10 cellular contexts compared by ENCODE assay signal in the genomic region with DNA sequence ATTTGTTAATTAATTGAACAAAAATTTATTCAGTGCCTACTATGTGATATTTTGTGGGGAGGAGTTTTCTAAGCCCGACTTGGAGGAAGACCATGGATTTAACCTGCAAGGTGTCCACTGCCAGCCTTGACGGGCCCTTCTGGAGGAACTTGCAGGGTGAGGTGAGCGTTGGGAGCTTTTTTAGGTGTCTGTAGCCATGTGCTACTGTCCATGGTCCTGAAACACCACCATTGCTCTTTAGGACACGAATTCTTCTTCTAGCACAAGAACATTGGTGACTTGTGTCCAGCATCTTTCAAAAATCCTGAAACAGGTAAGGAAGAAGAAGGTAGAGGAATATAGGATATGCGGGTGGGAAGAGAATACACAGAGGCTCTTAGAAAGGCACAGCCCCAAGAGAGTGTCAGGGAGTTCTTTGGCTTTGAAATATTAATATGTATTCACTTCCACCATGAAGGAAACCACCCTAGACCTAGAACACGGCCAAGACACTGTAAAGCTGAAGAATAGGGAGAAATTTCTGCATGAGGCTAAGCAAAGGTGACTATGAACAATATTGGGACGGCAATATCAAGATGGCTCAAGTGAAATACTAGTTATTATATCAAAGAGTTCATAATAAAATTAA. TPM values are rescaled to one million over a fixed set of nuclear protein-coding genes. Genes with fewer than 3 reads are reported as not detected.
DNase-seq lines count a peak whose midpoint lies in the region; ATAC-seq and TF ChIP-seq lines count a peak whose summit lies in the region.
"Had no signal": no experiment of that assay in that cellular context is flagged by ENCODE, and none has a peak within 500 bp of the region (broad histone marks: within the 10 kb centered on the region; RNA-seq: fewer than 3 reads in every experiment).

No MANE protein-coding gene starts in this region.

- no peaks in the 10 kb centered on the region for H3K79me2 ChIP-seq in osteoblast (ENCODE audit: insufficient read depth, low read length)

- H3K27ac ChIP-seq in Panc1 (ENCODE audit: low read length): no peak overlapping the region
- no peak overlapping the region for H3K27ac ChIP-seq in naive thymus-derived CD4-positive, alpha-beta T cell (ENCODE audit: low read depth, low read length)
- no peak overlapping the region for H3K27ac ChIP-seq in osteoblast (ENCODE audit: low read depth, low read length)

- TF ChIP-seq CTCF in Panc1 (IDR thresholded peaks at IDR 0.05) (no peak), osteoblast (IDR thresholded peaks at IDR 0.05; ENCODE audit: extremely low read depth, low read depth, low read length) (no peak)

- H3K36me3 ChIP-seq in Panc1 (ENCODE audit: control insufficient read depth, insufficient read depth, low read length) (no peaks in the 10 kb centered on the region), osteoblast (ENCODE audit: insufficient read depth, low read length) (no peaks in the 10 kb centered on the region)
- no peaks in the 10 kb centered on the region for H3K36me3 ChIP-seq in naive thymus-derived CD4-positive, alpha-beta T cell (ENCODE audit: control insufficient read depth in 2 of 3, insufficient read depth in 3 of 3, low read length in 3 of 3)

- intact Hi-C loops in Panc1 (cut with micrococcal nuclease; ENCODE audit: unreplicated experiment): loop anchor here (1.0 kb wide), 1 partner anchor 52 kb away; no protein-coding TSS in a partner anchor
- intact Hi-C loops in naive thymus-derived CD4-positive, alpha-beta T cell (cut with micrococcal nuclease): loop anchor here in 1 of 2 donors (1.0 to 2.0 kb wide), 2 partner anchors 36 to 56 kb away; no protein-coding TSS in a partner anchor

- peaks cover 5 to 18% (median 9%) of the 10 kb centered on the region in 5 donors for H3K27me3 Mint-ChIP-seq in naive thymus-derived CD4-positive, alpha-beta T cell

- no peaks in the 10 kb centered on the region for H3K4me1 ChIP-seq in Panc1 (ENCODE audit: control insufficient read depth, insufficient read depth, low read length)
- peaks cover 5 to 8% of the 10 kb centered on the region in 2 donors for H3K4me1 ChIP-seq in naive thymus-derived CD4-positive, alpha-beta T cell (ENCODE audit: control insufficient read depth in 2 of 2, insufficient read depth in 2 of 2, low read length in 2 of 2)
- no peaks in the 10 kb centered on the region for H3K4me1 ChIP-seq in osteoblast (ENCODE audit: insufficient read depth, low read length)

- H3K27me3 ChIP-seq in Panc1 (ENCODE audit: control insufficient read depth, insufficient read depth, low read length) (peaks cover 10% of the 10 kb centered on the region), osteoblast (ENCODE audit: insufficient read depth, low read length) (no peaks in the 10 kb centered on the region)
- H3K27me3 ChIP-seq in naive thymus-derived CD4-positive, alpha-beta T cell (ENCODE audit: control insufficient read depth in 2 of 2, insufficient read depth in 2 of 2, low read length in 2 of 2): no peaks in the 10 kb centered on the region

- peak; percentile 62 for DNase-seq in H4 (ENCODE audit: low spot score)
- DNase-seq in Panc1 (ENCODE audit: low read depth, low spot score): no peak
- DNase-seq in brain pericyte (ENCODE audit: low read depth, low spot score): peak; percentile 20
- peak in 8 of 9 donors; percentile 24 to 68 (median 58) for DNase-seq in naive thymus-derived CD4-positive, alpha-beta T cell
- no peak for DNase-seq in osteoblast (ENCODE audit: insufficient read length, low spot score, missing footprints)
- DNase-seq in NCI-H1436 treated with DMSO at 0.1 percent for 48 hours (lab: John Stamatoyannopoulos, UW): no peak
- DNase-seq in stimulated activated effector memory CD8-positive, alpha-beta T cell treated with anti-CD3 and anti-CD28 coated beads, Interleukin-12 subunit alpha, Interleukin-12 subunit beta, amount 100 ng/mL, for 72 hours (ENCODE audit: low spot score in 2 of 2): no peak

- peaks cover 0 to 1% (median 0%) of the 10 kb centered on the region in 11 donors for H3K9me3 Mint-ChIP-seq in naive thymus-derived CD4-positive, alpha-beta T cell
- no peaks in the 10 kb centered on the region for H3K9me3 Mint-ChIP-seq in stimulated activated effector memory CD8-positive, alpha-beta T cell treated with anti-CD3 and anti-CD28 coated beads, Interleukin-12 subunit alpha, Interleukin-12 subunit beta, amount 100 ng/mL, for 72 hours

- H3K27ac Mint-ChIP-seq in naive thymus-derived CD4-positive, alpha-beta T cell: no peak overlapping the region
- no peak overlapping the region for H3K27ac Mint-ChIP-seq in stimulated activated effector memory CD8-positive, alpha-beta T cell treated with anti-CD3 and anti-CD28 coated beads, Interleukin-12 subunit alpha, Interleukin-12 subunit beta, amount 100 ng/mL, for 72 hours

- in situ Hi-C loops in Panc1 (cut with HindIII; ENCODE audit: low pct_unique_long_range_greater_than_20kb, low sequenced_read_pairs): no loop called here

- no peaks in the 10 kb centered on the region for H3K36me3 Mint-ChIP-seq in naive thymus-derived CD4-positive, alpha-beta T cell
- H3K36me3 Mint-ChIP-seq in stimulated activated effector memory CD8-positive, alpha-beta T cell treated with anti-CD3 and anti-CD28 coated beads, Interleukin-12 subunit alpha, Interleukin-12 subunit beta, amount 100 ng/mL, for 72 hours: no peaks in the 10 kb centered on the region

- H4K20me1 ChIP-seq in osteoblast (ENCODE audit: insufficient read depth, low read length): no peaks in the 10 kb centered on the region

- H3K9me3 ChIP-seq in Panc1 (ENCODE audit: control insufficient read depth, insufficient read depth, low read depth, low read length) (no peaks in the 10 kb centered on the region), osteoblast (ENCODE audit: low read depth, low read length) (no peaks in the 10 kb centered on the region)
- no peaks in the 10 kb centered on the region for H3K9me3 ChIP-seq in naive thymus-derived CD4-positive, alpha-beta T cell (ENCODE audit: control insufficient read depth in 2 of 3, low read length in 3 of 3)

- H2AFZ ChIP-seq in osteoblast (ENCODE audit: low read length): no peak overlapping the region

- CTCF ChIA-PET in Panc1 (lab: Charles Lee): no interaction called here
- CTCF ChIA-PET in naive thymus-derived CD4-positive, alpha-beta T cell (lab: Charles Lee): interaction anchor here (0.8 to 7.0 kb wide), 3 partner anchors 52 to 227 kb away, joined by 3 to 83 read pairs (median 3); a partner anchor contains a TSS

- ATAC-seq in Panc1: peak; percentile 56
- ATAC-seq in naive thymus-derived CD4-positive, alpha-beta T cell: peak; percentile 57
- no peak for ATAC-seq in stimulated activated effector memory CD8-positive, alpha-beta T cell treated with anti-CD3 and anti-CD28 coated beads, Interleukin-12 subunit alpha, Interleukin-12 subunit beta, amount 100 ng/mL, for 72 hours
- ATAC-seq in GM21528 (IDR thresholded peaks at IDR 0.05; ENCODE audit: low FRiP score, unreplicated experiment): no peak

- POLR2A ChIA-PET in Panc1 (lab: Charles Lee): no interaction called here
- POLR2A ChIA-PET in naive thymus-derived CD4-positive, alpha-beta T cell (lab: Charles Lee): interaction anchor here (0.7 to 2.7 kb wide), 3 partner anchors 50 to 440 kb away, joined by 3 to 10 read pairs (median 4); no protein-coding TSS in a partner anchor

- H3K4me1 Mint-ChIP-seq in naive thymus-derived CD4-positive, alpha-beta T cell: peaks cover 2 to 23% (median 14%) of the 10 kb centered on the region in 7 donors
- H3K4me1 Mint-ChIP-seq in stimulated activated effector memory CD8-positive, alpha-beta T cell treated with anti-CD3 and anti-CD28 coated beads, Interleukin-12 subunit alpha, Interleukin-12 subunit beta, amount 100 ng/mL, for 72 hours: peaks cover 5% of the 10 kb centered on the region

- H3K4me3 ChIP-seq in Panc1 (ENCODE audit: low read depth in 2 of 2, low read length in 2 of 2) (no peak overlapping the region), osteoblast (ENCODE audit: insufficient read depth, low read length) (no peak overlapping the region)
- no peak overlapping the region for H3K4me3 ChIP-seq in naive thymus-derived CD4-positive, alpha-beta T cell (ENCODE audit: low read length)

- no peak overlapping the region for H3K4me2 ChIP-seq in osteoblast (ENCODE audit: insufficient read depth, low read length)

- no TSS peak for BruUV-seq in Panc1 (replicated peaks; lab: Mats Ljungman, UMichigan)

- H3K4me3 Mint-ChIP-seq in naive thymus-derived CD4-positive, alpha-beta T cell: no peak overlapping the region
- H3K4me3 Mint-ChIP-seq in stimulated activated effector memory CD8-positive, alpha-beta T cell treated with anti-CD3 and anti-CD28 coated beads, Interleukin-12 subunit alpha, Interleukin-12 subunit beta, amount 100 ng/mL, for 72 hours: no peak overlapping the region

RNA-seq across cellular contexts. Expression of a gene that starts 27.9 kb away (rescaled TPM):
- 0.02 TPM in 1 of 2 replicates, not detected in the other for total RNA-seq in H4 (2014; rRNA removed; shearing (Covaris generic))
- total RNA-seq in Panc1 (2021; ENCODE audit: unreplicated experiment): 0.05 TPM
- 0.08 TPM for polyA plus RNA-seq in Panc1 (2012; ENCODE audit: insufficient read length)
- total RNA-seq in naive thymus-derived CD4-positive, alpha-beta T cell: 1 to 10 TPM in 4 of 5 experiments, under 1 TPM in 1; 0.41 to 2.5 (median 1.3) TPM
- polyA plus RNA-seq in naive thymus-derived CD4-positive, alpha-beta T cell: 1 to 10 TPM; 2.5 to 3.3 TPM
- not detected in 2 replicates for total RNA-seq in osteoblast
- polyA plus RNA-seq: neural cell had no signal

RNA-seq across cellular contexts. Expression of a gene that starts 37.1 kb away (rescaled TPM):
- total RNA-seq in H4 (2014; rRNA removed; shearing (Covaris generic)): 10.6 and 14.5 TPM in 2 replicates
- total RNA-seq in Panc1 (2021; ENCODE audit: unreplicated experiment) (19.8 TPM), osteoblast (9.7 and 9.8 TPM in 2 replicates)
- polyA plus RNA-seq in Panc1 (2012; ENCODE audit: insufficient read length): 21.5 TPM
- total RNA-seq in naive thymus-derived CD4-positive, alpha-beta T cell: 10 to 100 TPM; 30.1 to 39.1 (median 35.1) TPM
- polyA plus RNA-seq in naive thymus-derived CD4-positive, alpha-beta T cell: 1 to 10 TPM in 1 of 2 donors, under 1 TPM in 1; 0.55 to 1.6 TPM

RNA-seq across cellular contexts. Expression of a gene that starts 46.5 kb away (rescaled TPM):
- total RNA-seq in H4 (2014; rRNA removed; shearing (Covaris generic)): not detected in 2 replicates
- total RNA-seq in Panc1 (2021; ENCODE audit: unreplicated experiment) (not detected), osteoblast (not detected in 2 replicates)
- polyA plus RNA-seq in Panc1 (2012; ENCODE audit: insufficient read length): not detected
- not detected for total RNA-seq in naive thymus-derived CD4-positive, alpha-beta T cell
- polyA plus RNA-seq in naive thymus-derived CD4-positive, alpha-beta T cell: not detected
- total RNA-seq: T-helper 1 cell treated with Interleukin-12 subunit alpha and Interleukin-12 subunit beta and Interleukin-4 antibody, amounts not matched to agents 30 ng/mL and 1 ng/mL, for 36 hours had no signal
- polyA plus RNA-seq: neural cell had no signal

Comparison
In these comparisons a context has a peak if more than half of its experiments do, and no peak if none do; other contexts are left out.
1. DNase-seq: peak in H4 (single experiment), brain pericyte (single experiment) and naive thymus-derived CD4-positive, alpha-beta T cell (8 of 9); none in Panc1 (single experiment), osteoblast (single experiment), NCI-H1436 treated with DMSO at 0.1 percent for 48 hours (single experiment) and stimulated activated effector memory CD8-positive, alpha-beta T cell treated with anti-CD3 and anti-CD28 coated beads, Interleukin-12 subunit alpha, Interleukin-12 subunit beta, amount 100 ng/mL, for 72 hours (0 of 2).
2. ATAC-seq: peak in Panc1 (single experiment) and naive thymus-derived CD4-positive, alpha-beta T cell (single experiment); none in stimulated activated effector memory CD8-positive, alpha-beta T cell treated with anti-CD3 and anti-CD28 coated beads, Interleukin-12 subunit alpha, Interleukin-12 subunit beta, amount 100 ng/mL, for 72 hours (single experiment) and GM21528 (single experiment).